ENCODE assay signal across 8 cellular contexts in genomic region chr4:184745747-184746531, GRCh38. TPM values are rescaled to one million over a fixed set of nuclear protein-coding genes. Genes with fewer than 3 reads are reported as not detected.
DNase-seq lines count a peak whose midpoint lies in the region; ATAC-seq, FAIRE-seq and TF ChIP-seq lines count a peak whose summit lies in the region.

No MANE protein-coding gene starts in this region.

- peaks cover 8% of the 10 kb centered on the region for H3K4me1 ChIP-seq in fibroblast of lung (ENCODE audit: control insufficient read depth, extremely low read depth, insufficient read depth, low read length)

- TF ChIP-seq EP300 in Ishikawa (IDR thresholded peaks at IDR 0.05; ENCODE audit: borderline replicate concordance), result no peak

- in situ Hi-C loops in GM13977 (cut with MboI; ENCODE audit: low pct_unique_long_range_greater_than_20kb, low sequenced_read_pairs, unreplicated experiment), result no loop called here

- no peak overlapping the region for H3K9ac ChIP-seq in fibroblast of lung (ENCODE audit: insufficient read depth, low read length)

- TF ChIP-seq RAD21 in Ishikawa (IDR thresholded peaks at IDR 0.05; ENCODE audit: low read depth), result peak; percentile 92

- no peaks in the 10 kb centered on the region for H3K79me2 ChIP-seq in fibroblast of lung (ENCODE audit: control insufficient read depth, insufficient read depth, low read length)

- TF ChIP-seq CTCF in 22Rv1 (IDR thresholded peaks at IDR 0.05) (peak; percentile 85), GM13977 (IDR thresholded peaks at IDR 0.05; ENCODE audit: extremely low read depth, insufficient read depth, missing control alignments) (peak; percentile 82), fibroblast of lung (conservative IDR thresholded peaks at IDR 0.05 in 1 of 2, IDR thresholded peaks at IDR 0.05 in 1 of 2; ENCODE audit: low read depth in 1 of 2, low read length in 2 of 2) (peak; percentile 78 to 83), neural crest cell (conservative IDR thresholded peaks at IDR 0.05) (peak; percentile 86)

- H3K4me2 ChIP-seq in fibroblast of lung (ENCODE audit: extremely low read depth, insufficient read depth, low read length), result peak overlapping the region; percentile 68

- no peaks in the 10 kb centered on the region for H3K27me3 ChIP-seq in fibroblast of lung (ENCODE audit: control insufficient read depth, insufficient read depth, low read length)

- no peak for FAIRE-seq in RCC 7860 (lab: Jason Lieb, UNC)

- no peak overlapping the region for H3K27ac Mint-ChIP-seq in neural crest cell (ENCODE audit: unreplicated experiment)

- H3K36me3 Mint-ChIP-seq in neural crest cell (ENCODE audit: low read depth), result no peaks in the 10 kb centered on the region

- peaks cover 21% of the 10 kb centered on the region for H3K4me1 Mint-ChIP-seq in neural crest cell

- H3K4me3 Mint-ChIP-seq in neural crest cell, result no peak overlapping the region

- H3K4me3 ChIP-seq in fibroblast of lung (replicated peaks in 1 of 4; ENCODE audit: control extremely low read depth in 1 of 4, insufficient read depth in 1 of 4, low read depth in 3 of 4, low read length in 4 of 4), result peak overlapping the region in 1 of 4 experiments; percentile 18

- no peaks in the 10 kb centered on the region for H3K27me3 Mint-ChIP-seq in neural crest cell (ENCODE audit: low read depth)

- peak overlapping the region; percentile 45 for H2AFZ ChIP-seq in fibroblast of lung (ENCODE audit: low read length)

- no peaks in the 10 kb centered on the region for H3K36me3 ChIP-seq in fibroblast of lung (ENCODE audit: control insufficient read depth, insufficient read depth, low read length)

- no peaks in the 10 kb centered on the region for H3K9me3 ChIP-seq in fibroblast of lung (ENCODE audit: control insufficient read depth, insufficient read depth, low read depth, low read length)

- no peaks in the 10 kb centered on the region for H3K9me3 Mint-ChIP-seq in neural crest cell

- ATAC-seq in stimulated activated naive CD8-positive, alpha-beta T cell treated with anti-CD3 and anti-CD28 coated beads, Interleukin-15, Interleukin-2, amounts not matched to agents 100 U/mL and 50 U/mL, for 24 hours, result no peak

- H3K27ac ChIP-seq in 22Rv1 (no peak overlapping the region), fibroblast of lung (ENCODE audit: insufficient read depth, low read length) (no peak overlapping the region)

- H4K20me1 ChIP-seq in fibroblast of lung (ENCODE audit: control insufficient read depth, extremely low read depth, insufficient read depth, low read length), result no peaks in the 10 kb centered on the region

- DNase-seq in GM13977 (ENCODE audit: low spot score), result peak; percentile 88
- peak; percentile 41 for DNase-seq in RCC 7860 (ENCODE audit: low spot score)
- peak; percentile 37 for DNase-seq in activated T-helper 1 cell treated with Interleukin-2 at 50 U/mL for 16 hours (ENCODE audit: low read depth)
- peak; percentile 61 to 81 for DNase-seq in fibroblast of lung (ENCODE audit: low read depth in 2 of 2)
- DNase-seq in neural crest cell (ENCODE audit: low read depth, low spot score), result peak; percentile 68
- peak; percentile 75 for DNase-seq in stimulated activated naive CD8-positive, alpha-beta T cell treated with anti-CD3 and anti-CD28 coated beads, Interleukin-15, Interleukin-2, amounts not matched to agents 100 U/mL and 50 U/mL, for 24 hours

TF ChIP-seq in Ishikawa, 13 proteins besides CTCF, POLR2A, EP300 and RAD21:
- TF ChIP-seq TAF1 (IDR thresholded peaks at IDR 0.05; ENCODE audit: low read depth) (0 out of 2 replicates have a peak, but pooled peaks have one; percentile 31), REST (IDR thresholded peaks at IDR 0.05; ENCODE audit: low read depth) (no peak), TCF12 (IDR thresholded peaks at IDR 0.05; ENCODE audit: low read depth) (no peak)

RNA-seq across cellular contexts. Expression of gene CENPU, which starts 12.0 kb away (rescaled TPM):
- 1.8 and 6.4 TPM in 2 replicates for total RNA-seq in fibroblast of lung
- 15.5 and 26.9 TPM in 2 replicates for polyA plus RNA-seq in fibroblast of lung
- 10.2 and 20.0 TPM in 2 replicates for polyA plus RNA-seq in fibroblast of lung (2012)
- 2.6 TPM in 1 of 2 replicates, not detected in the other for polyA minus RNA-seq in fibroblast of lung (ENCODE audit: low replicate concordance)
- 76.6 and 85.3 TPM in 2 replicates for total RNA-seq in neural crest cell

Comparison
In these comparisons a context has a peak if more than half of its experiments do, and no peak if none do; other contexts are left out.
1. DNase-seq: peak in every context shown above with its lines; median percentile 88 in GM13977; 75 in stimulated activated naive CD8-positive, alpha-beta T cell treated with anti-CD3 and anti-CD28 coated beads, Interleukin-15, Interleukin-2, amounts not matched to agents 100 U/mL and 50 U/mL, for 24 hours; 71 in fibroblast of lung; 68 in neural crest cell; 41 in RCC 7860; 37 in activated T-helper 1 cell treated with Interleukin-2 at 50 U/mL for 16 hours.
2. RNA of gene CENPU, which starts 12.0 kb away (total RNA-seq): 76.6 to 85.3 TPM in neural crest cell; 1.8 to 6.4 TPM in fibroblast of lung; every median in the first group is over 10 times any median in the second.
3. Peak in every context shown above with its lines, with median percentiles within 50 percentile points of each other: CTCF ChIP-seq.